In genomic region chr3:108100906-108101305, GRCh38 we compare ENCODE assay signal across 8 cellular contexts. TPM values are rescaled to one million over a fixed set of nuclear protein-coding genes. Genes with fewer than 3 reads are reported as not detected.
A peak's percentile ranks its signal among the peaks of the same experiment; 100 is the strongest.
DNase-seq lines count a peak whose midpoint lies in the region; ATAC-seq and TF ChIP-seq lines count a peak whose summit lies in the region.

No MANE protein-coding gene starts in this region.

- H3K4me3 ChIP-seq in OCI-LY3 (ENCODE audit: low read length): peak overlapping the region; percentile 61

- peak overlapping the region; percentile 71 for H3K4me2 ChIP-seq in OCI-LY3 (ENCODE audit: low read length)

- H3K27ac Mint-ChIP-seq in stimulated activated memory B cell treated with anti-CD40 and anti-IgM and Interleukin-4, amounts not matched to agents 10 μg/mL and 1 μg/mL and 100 μg/mL, for 72 hours: peak overlapping the region; percentile 74
- no peak overlapping the region for H3K27ac Mint-ChIP-seq in endothelial cell (ENCODE audit: unreplicated experiment)

- no peaks in the 10 kb centered on the region for H3K36me3 ChIP-seq in OCI-LY3 (replicated peaks; ENCODE audit: low read depth, low read length)

- peaks cover 40% of the 10 kb centered on the region for H3K4me1 ChIP-seq in OCI-LY3 (ENCODE audit: low read length)

- H3K27me3 ChIP-seq in OCI-LY3 (ENCODE audit: low read depth, low read length): peaks cover 34% of the 10 kb centered on the region

- no peaks in the 10 kb centered on the region for H3K79me2 ChIP-seq in OCI-LY3 (ENCODE audit: low read length)

- H3K36me3 Mint-ChIP-seq in stimulated activated memory B cell treated with anti-CD40 and anti-IgM and Interleukin-4, amounts not matched to agents 10 μg/mL and 1 μg/mL and 100 μg/mL, for 72 hours: no peaks in the 10 kb centered on the region
- peaks cover 4% of the 10 kb centered on the region for H3K36me3 Mint-ChIP-seq in endothelial cell (ENCODE audit: low read depth, unreplicated experiment)

- H3K9me3 Mint-ChIP-seq in stimulated activated memory B cell treated with anti-CD40 and anti-IgM and Interleukin-4, amounts not matched to agents 10 μg/mL and 1 μg/mL and 100 μg/mL, for 72 hours: no peaks in the 10 kb centered on the region
- H3K9me3 Mint-ChIP-seq in endothelial cell (ENCODE audit: unreplicated experiment): no peaks in the 10 kb centered on the region

- H2AFZ ChIP-seq in OCI-LY3 (ENCODE audit: low read depth, low read length): no peak overlapping the region

- peak overlapping the region; percentile 22 for H3K4me3 Mint-ChIP-seq in stimulated activated memory B cell treated with anti-CD40 and anti-IgM and Interleukin-4, amounts not matched to agents 10 μg/mL and 1 μg/mL and 100 μg/mL, for 72 hours
- H3K4me3 Mint-ChIP-seq in endothelial cell (ENCODE audit: unreplicated experiment): no peak overlapping the region

- H3K9me3 ChIP-seq in OCI-LY3 (ENCODE audit: insufficient read depth, low read length): no peaks in the 10 kb centered on the region

- H3K27ac ChIP-seq in OCI-LY3 (ENCODE audit: low read length): peak overlapping the region; percentile 74

- DNase-seq in activated T-cell treated with anti-CD3 and anti-CD28 coated beads for 4 hours (peak; percentile 32), DMS53 treated with DMSO at 0.1 percent for 48 hours (lab: John Stamatoyannopoulos, UW; ENCODE audit: unreplicated experiment) (no peak), endothelial cell (ENCODE audit: low spot score) (no peak), head of caudate nucleus (no peak)
- no peak for DNase-seq in activated T-cell treated with anti-CD3 and anti-CD28 coated beads, Interleukin-2, amount 50 U/mL, for 1 hour

- TF ChIP-seq CTCF in OCI-LY3 (IDR thresholded peaks at IDR 0.05; ENCODE audit: low read depth, low read length): no peak
- no peak for TF ChIP-seq CTCF in endothelial cell (IDR thresholded peaks at IDR 0.05; ENCODE audit: unreplicated experiment)

- peak overlapping the region; percentile 35; the same call in 1 of the 2 replicates for H3K9ac ChIP-seq in OCI-LY3 (ENCODE audit: low read length)

- H3K27me3 Mint-ChIP-seq in stimulated activated memory B cell treated with anti-CD40 and anti-IgM and Interleukin-4, amounts not matched to agents 10 μg/mL and 1 μg/mL and 100 μg/mL, for 72 hours: no peaks in the 10 kb centered on the region
- peaks cover 10% of the 10 kb centered on the region for H3K27me3 Mint-ChIP-seq in endothelial cell (ENCODE audit: unreplicated experiment)

- H3K4me1 Mint-ChIP-seq in stimulated activated memory B cell treated with anti-CD40 and anti-IgM and Interleukin-4, amounts not matched to agents 10 μg/mL and 1 μg/mL and 100 μg/mL, for 72 hours: peaks cover 59% of the 10 kb centered on the region
- peaks cover 44% of the 10 kb centered on the region for H3K4me1 Mint-ChIP-seq in endothelial cell (ENCODE audit: unreplicated experiment)

- no peaks in the 10 kb centered on the region for H4K20me1 ChIP-seq in OCI-LY3 (ENCODE audit: insufficient read depth, low read length)

- intact Hi-C loops in head of caudate nucleus (cut with DNase I): no loop called here

- ATAC-seq in HG03060 (IDR thresholded peaks at IDR 0.05; ENCODE audit: low read depth, unreplicated experiment): peak; percentile 90
- peak; percentile 94 for ATAC-seq in stimulated activated memory B cell treated with anti-CD40 and anti-IgM and Interleukin-4, amounts not matched to agents 10 μg/mL and 1 μg/mL and 100 μg/mL, for 72 hours

RNA-seq across cellular contexts. Expression of gene CD47, which starts 10.1 kb away (rescaled TPM):
- total RNA-seq in endothelial cell (ENCODE audit: unreplicated experiment): 89.6 TPM
